8 cellular contexts compared by ENCODE assay signal in the genomic region with DNA sequence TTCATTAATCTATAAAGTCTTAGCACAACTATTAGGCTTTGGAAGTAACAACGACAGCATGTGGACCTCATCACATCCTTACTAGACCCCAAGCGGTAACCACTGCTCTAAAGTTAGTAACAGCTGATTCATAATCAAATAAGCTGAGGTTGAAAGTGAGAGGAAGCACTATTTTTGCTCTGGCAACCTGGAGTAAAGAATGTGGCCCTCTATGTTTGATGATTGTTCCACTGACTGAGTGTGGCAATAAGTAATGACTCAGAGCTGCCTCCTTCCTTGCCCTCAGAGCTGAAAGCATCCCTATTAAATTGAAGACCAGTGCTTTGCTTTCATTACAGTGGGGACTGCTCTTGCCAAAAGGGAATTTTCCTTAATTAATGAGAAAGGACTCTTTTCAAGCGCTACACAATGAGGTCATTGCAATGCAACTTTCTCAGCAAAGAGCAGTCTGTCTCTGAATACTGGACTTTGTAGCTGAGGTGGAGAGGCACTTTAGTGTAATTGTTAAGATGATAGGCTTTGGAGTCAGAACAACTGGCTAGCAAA.
DNase-seq lines count a peak whose midpoint lies in the region; ATAC-seq, FAIRE-seq and TF ChIP-seq lines count a peak whose summit lies in the region.

No MANE protein-coding gene starts in this region.

- no peaks in the 10 kb centered on the region for H3K79me1 ChIP-seq in neuronal stem cell (ENCODE audit: low read depth, low read length)

- no peaks in the 10 kb centered on the region for H4K20me1 ChIP-seq in astrocyte (ENCODE audit: insufficient read depth, low read length)

- TF ChIP-seq CTCF in Calu3 (IDR thresholded peaks at IDR 0.05; ENCODE audit: unreplicated experiment), result no peak
- TF ChIP-seq CTCF in astrocyte (IDR thresholded peaks at IDR 0.05; ENCODE audit: insufficient read depth, low read depth, low read length), result no peak
- TF ChIP-seq CTCF in ascending aorta (IDR thresholded peaks at IDR 0.05), result no peak

- peak; percentile 63 for FAIRE-seq in astrocyte (lab: Jason Lieb, UNC)

- ATAC-seq in GM21367 (IDR thresholded peaks at IDR 0.05; ENCODE audit: unreplicated experiment) (peak; percentile 94), HG03457 (IDR thresholded peaks at IDR 0.05; ENCODE audit: unreplicated experiment) (peak; percentile 87)

- H3K4me1 ChIP-seq in astrocyte (ENCODE audit: insufficient read depth, low read length) (peaks cover 37% of the 10 kb centered on the region), neuronal stem cell (ENCODE audit: control insufficient read depth in 2 of 2, insufficient read depth in 1 of 2, low read depth in 1 of 2, low read length in 2 of 2) (peaks cover 0 to 10% of the 10 kb centered on the region in 2 donors), ascending aorta (no peaks in the 10 kb centered on the region)
- no peaks in the 10 kb centered on the region for H3K4me1 ChIP-seq in CD8-positive, alpha-beta memory T cell (ENCODE audit: insufficient read depth, low read length)

- H3K14ac ChIP-seq in neuronal stem cell (ENCODE audit: low read length), result no peak overlapping the region

- no peaks in the 10 kb centered on the region for H3K79me2 ChIP-seq in astrocyte (ENCODE audit: insufficient read depth, low read length)

- H3K9ac ChIP-seq in astrocyte (ENCODE audit: low read length) (peak overlapping the region; percentile 82), neuronal stem cell (ENCODE audit: low read depth, low read length, poor library complexity) (no peak overlapping the region)

- H3K27me3 ChIP-seq in astrocyte (ENCODE audit: insufficient read depth, low read length) (no peaks in the 10 kb centered on the region), neuronal stem cell (ENCODE audit: control insufficient read depth in 3 of 3, insufficient read depth in 3 of 3, low read depth in 1 of 3, low read length in 3 of 3) (no peaks in the 10 kb centered on the region), ascending aorta (no peaks in the 10 kb centered on the region)
- H3K27me3 ChIP-seq in CD8-positive, alpha-beta memory T cell (ENCODE audit: insufficient read depth, low read length, poor library complexity, severe bottlenecking), result no peaks in the 10 kb centered on the region

- H3K9me3 Mint-ChIP-seq in Calu3 (ENCODE audit: low read depth, unreplicated experiment) (no peaks in the 10 kb centered on the region), astrocyte (ENCODE audit: unreplicated experiment) (no peaks in the 10 kb centered on the region)
- H3K9me3 Mint-ChIP-seq in CD8-positive, alpha-beta memory T cell, result peaks cover 4 to 34% (median 14%) of the 10 kb centered on the region in 5 donors
- peaks cover 14% of the 10 kb centered on the region for H3K9me3 Mint-ChIP-seq in activated CD4-positive, alpha-beta memory T cell treated with anti-CD3 and anti-CD28 coated beads for 36 hours

- H3K27ac ChIP-seq in astrocyte (ENCODE audit: low read depth, low read length) (peak overlapping the region; percentile 99), neuronal stem cell (replicated peaks; ENCODE audit: low read length) (peak overlapping the region; percentile 73), ascending aorta (no peak overlapping the region)
- no peak overlapping the region for H3K27ac ChIP-seq in CD8-positive, alpha-beta memory T cell (ENCODE audit: low read depth, low read length)

- H3K36me3 ChIP-seq in astrocyte (ENCODE audit: insufficient read depth, low read length), result no peaks in the 10 kb centered on the region
- H3K36me3 ChIP-seq in neuronal stem cell (replicated peaks in 1 of 2; ENCODE audit: control insufficient read depth in 2 of 2, insufficient read depth in 2 of 2, low read length in 2 of 2), result no peaks in the 10 kb centered on the region
- H3K36me3 ChIP-seq in ascending aorta, result no peaks in the 10 kb centered on the region
- no peaks in the 10 kb centered on the region for H3K36me3 ChIP-seq in CD8-positive, alpha-beta memory T cell (ENCODE audit: insufficient read depth, low read length)

- CTCF ChIA-PET in Calu3 (lab: Charles Lee), result interaction anchor here (0.6 kb wide), 2 partner anchors 24 to 891 kb away, joined by 3 to 5 read pairs; no protein-coding TSS in a partner anchor
- CTCF ChIA-PET in CD8-positive, alpha-beta memory T cell (lab: Charles Lee), result no interaction called here
- CTCF ChIA-PET in activated CD4-positive, alpha-beta memory T cell treated with anti-CD3 and anti-CD28 coated beads for 36 hours (lab: Charles Lee), result no interaction called here

- DNase-seq in Calu3, result peak; percentile 62
- peak; percentile 98 for DNase-seq in astrocyte (ENCODE audit: low read depth)
- peak; percentile 21 for DNase-seq in neuronal stem cell (ENCODE audit: low spot score)
- DNase-seq in ascending aorta (ENCODE audit: low spot score in 2 of 2), result no peak
- DNase-seq in CD8-positive, alpha-beta memory T cell, result no peak
- no peak for DNase-seq in activated CD4-positive, alpha-beta memory T cell treated with anti-CD3 and anti-CD28 coated beads for 36 hours

- H3K9me3 ChIP-seq in astrocyte (ENCODE audit: insufficient read depth, low read depth, low read length) (no peaks in the 10 kb centered on the region), neuronal stem cell (replicated peaks in 1 of 2; ENCODE audit: control insufficient read depth in 2 of 2, insufficient read depth in 1 of 2, low read depth in 1 of 2, low read length in 2 of 2) (no peaks in the 10 kb centered on the region), ascending aorta (no peaks in the 10 kb centered on the region)
- H3K9me3 ChIP-seq in CD8-positive, alpha-beta memory T cell (ENCODE audit: low read length), result no peaks in the 10 kb centered on the region

- H3K4me2 ChIP-seq in astrocyte (ENCODE audit: low read length) (peak overlapping the region; percentile 82), neuronal stem cell (ENCODE audit: insufficient read depth, low read length, poor library complexity, severe bottlenecking) (no peak overlapping the region)

- WGBS in neuronal stem cell (ENCODE audit: extremely low coverage in 2 of 2, insufficient read length in 2 of 2, insufficient replicate concordance in 1 of 2), 2 donors, result no CpG with 5 or more reads among the region's 3 CpGs

- intact Hi-C loops in Calu3 (cut with micrococcal nuclease; ENCODE audit: unreplicated experiment) (loop anchor here (1.0 to 10.0 kb wide), 3 partner anchors 52 to 689 kb away; no protein-coding TSS in a partner anchor), ascending aorta (cut with DNase I) (no loop called here)
- intact Hi-C loops in activated CD4-positive, alpha-beta memory T cell treated with anti-CD3 and anti-CD28 coated beads for 36 hours (cut with micrococcal nuclease), result no loop called here

- H3K4ac ChIP-seq in neuronal stem cell (ENCODE audit: low read length), result no peak overlapping the region

- H3K4me1 Mint-ChIP-seq in Calu3 (ENCODE audit: low read depth, unreplicated experiment), result peaks cover 51% of the 10 kb centered on the region
- H3K4me1 Mint-ChIP-seq in astrocyte (ENCODE audit: low read depth, unreplicated experiment), result peaks cover 41% of the 10 kb centered on the region
- H3K4me1 Mint-ChIP-seq in CD8-positive, alpha-beta memory T cell, result no peaks in the 10 kb centered on the region
- H3K4me1 Mint-ChIP-seq in activated CD4-positive, alpha-beta memory T cell treated with anti-CD3 and anti-CD28 coated beads for 36 hours (ENCODE audit: low read depth), result no peaks in the 10 kb centered on the region

- H3K23ac ChIP-seq in neuronal stem cell (ENCODE audit: low read depth, low read length, poor library complexity), result no peak overlapping the region

- H3K4me3 ChIP-seq in astrocyte (ENCODE audit: insufficient read depth, low read depth, low read length) (peak overlapping the region; percentile 29), neuronal stem cell (ENCODE audit: low read length in 2 of 2) (no peak overlapping the region), ascending aorta (no peak overlapping the region)
- H3K4me3 ChIP-seq in CD8-positive, alpha-beta memory T cell (ENCODE audit: low read length), result no peak overlapping the region

- H2AK5ac ChIP-seq in neuronal stem cell (ENCODE audit: low read depth, low read length), result no peak overlapping the region

- H3K27ac Mint-ChIP-seq in Calu3 (ENCODE audit: unreplicated experiment), result peak overlapping the region; percentile 16
- H3K27ac Mint-ChIP-seq in astrocyte (ENCODE audit: unreplicated experiment), result peak overlapping the region; percentile 88
- H3K27ac Mint-ChIP-seq in CD8-positive, alpha-beta memory T cell, result no peak overlapping the region
- no peak overlapping the region for H3K27ac Mint-ChIP-seq in activated CD4-positive, alpha-beta memory T cell treated with anti-CD3 and anti-CD28 coated beads for 36 hours

- no peak overlapping the region for H2BK120ac ChIP-seq in neuronal stem cell (ENCODE audit: low read depth, low read length)

- H3K18ac ChIP-seq in neuronal stem cell (ENCODE audit: low read length), result no peak overlapping the region

- H2BK5ac ChIP-seq in neuronal stem cell (ENCODE audit: low read length), result no peak overlapping the region

- no peaks in the 10 kb centered on the region for H3K27me3 Mint-ChIP-seq in Calu3 (ENCODE audit: unreplicated experiment)
- H3K27me3 Mint-ChIP-seq in astrocyte (ENCODE audit: low read depth, unreplicated experiment), result no peaks in the 10 kb centered on the region
- H3K27me3 Mint-ChIP-seq in CD8-positive, alpha-beta memory T cell, result no peaks in the 10 kb centered on the region
- no peaks in the 10 kb centered on the region for H3K27me3 Mint-ChIP-seq in activated CD4-positive, alpha-beta memory T cell treated with anti-CD3 and anti-CD28 coated beads for 36 hours

- no peak overlapping the region for H4K8ac ChIP-seq in neuronal stem cell (ENCODE audit: low read depth, low read length)

- POLR2A ChIA-PET in CD8-positive, alpha-beta memory T cell (lab: Charles Lee), result no interaction called here
- POLR2A ChIA-PET in activated CD4-positive, alpha-beta memory T cell treated with anti-CD3 and anti-CD28 coated beads for 36 hours (lab: Charles Lee), result interaction anchor here (0.5 kb wide), 1 partner anchor 87 kb away, joined by 3 read pairs; no protein-coding TSS in a partner anchor

- H3K36me3 Mint-ChIP-seq in Calu3 (ENCODE audit: insufficient read depth, unreplicated experiment), result peaks cover 21% of the 10 kb centered on the region
- no peaks in the 10 kb centered on the region for H3K36me3 Mint-ChIP-seq in astrocyte (ENCODE audit: low read depth, unreplicated experiment)
- no peaks in the 10 kb centered on the region for H3K36me3 Mint-ChIP-seq in CD8-positive, alpha-beta memory T cell
- no peaks in the 10 kb centered on the region for H3K36me3 Mint-ChIP-seq in activated CD4-positive, alpha-beta memory T cell treated with anti-CD3 and anti-CD28 coated beads for 36 hours

- H3K4me3 Mint-ChIP-seq in Calu3 (ENCODE audit: low read depth, unreplicated experiment) (peak overlapping the region; percentile 0), astrocyte (ENCODE audit: unreplicated experiment) (no peak overlapping the region)
- H3K4me3 Mint-ChIP-seq in CD8-positive, alpha-beta memory T cell, result no peak overlapping the region
- no peak overlapping the region for H3K4me3 Mint-ChIP-seq in activated CD4-positive, alpha-beta memory T cell treated with anti-CD3 and anti-CD28 coated beads for 36 hours

- H2BK15ac ChIP-seq in neuronal stem cell (ENCODE audit: low read length), result no peak overlapping the region

- H2AFZ ChIP-seq in astrocyte (ENCODE audit: low read depth, low read length) (no peak overlapping the region), neuronal stem cell (ENCODE audit: low read length) (no peak overlapping the region)

- BruUV-seq in Calu3 (replicated peaks; lab: Mats Ljungman, UMichigan), result no TSS peak

- H4K91ac ChIP-seq in neuronal stem cell (ENCODE audit: low read depth, low read length, poor library complexity), result no peak overlapping the region

- H2BK12ac ChIP-seq in neuronal stem cell (ENCODE audit: low read length), result no peak overlapping the region

Comparison
In these comparisons a context has a peak if more than half of its experiments do, and no peak if none do; other contexts are left out.
1. DNase-seq: peak in Calu3 (single experiment), astrocyte (single experiment) and neuronal stem cell (single experiment); none in ascending aorta (0 of 2), CD8-positive, alpha-beta memory T cell (0 of 5) and activated CD4-positive, alpha-beta memory T cell treated with anti-CD3 and anti-CD28 coated beads for 36 hours (single experiment).
2. H3K27ac Mint-ChIP-seq: peak in Calu3 (single experiment) and astrocyte (single experiment); none in CD8-positive, alpha-beta memory T cell (0 of 8) and activated CD4-positive, alpha-beta memory T cell treated with anti-CD3 and anti-CD28 coated beads for 36 hours (single experiment).
3. H3K27ac ChIP-seq: peak in astrocyte (single experiment) and neuronal stem cell (single experiment); none in ascending aorta (0 of 2) and CD8-positive, alpha-beta memory T cell (single experiment).